ENCODE assay signal across 9 cellular contexts in the genomic region with DNA sequence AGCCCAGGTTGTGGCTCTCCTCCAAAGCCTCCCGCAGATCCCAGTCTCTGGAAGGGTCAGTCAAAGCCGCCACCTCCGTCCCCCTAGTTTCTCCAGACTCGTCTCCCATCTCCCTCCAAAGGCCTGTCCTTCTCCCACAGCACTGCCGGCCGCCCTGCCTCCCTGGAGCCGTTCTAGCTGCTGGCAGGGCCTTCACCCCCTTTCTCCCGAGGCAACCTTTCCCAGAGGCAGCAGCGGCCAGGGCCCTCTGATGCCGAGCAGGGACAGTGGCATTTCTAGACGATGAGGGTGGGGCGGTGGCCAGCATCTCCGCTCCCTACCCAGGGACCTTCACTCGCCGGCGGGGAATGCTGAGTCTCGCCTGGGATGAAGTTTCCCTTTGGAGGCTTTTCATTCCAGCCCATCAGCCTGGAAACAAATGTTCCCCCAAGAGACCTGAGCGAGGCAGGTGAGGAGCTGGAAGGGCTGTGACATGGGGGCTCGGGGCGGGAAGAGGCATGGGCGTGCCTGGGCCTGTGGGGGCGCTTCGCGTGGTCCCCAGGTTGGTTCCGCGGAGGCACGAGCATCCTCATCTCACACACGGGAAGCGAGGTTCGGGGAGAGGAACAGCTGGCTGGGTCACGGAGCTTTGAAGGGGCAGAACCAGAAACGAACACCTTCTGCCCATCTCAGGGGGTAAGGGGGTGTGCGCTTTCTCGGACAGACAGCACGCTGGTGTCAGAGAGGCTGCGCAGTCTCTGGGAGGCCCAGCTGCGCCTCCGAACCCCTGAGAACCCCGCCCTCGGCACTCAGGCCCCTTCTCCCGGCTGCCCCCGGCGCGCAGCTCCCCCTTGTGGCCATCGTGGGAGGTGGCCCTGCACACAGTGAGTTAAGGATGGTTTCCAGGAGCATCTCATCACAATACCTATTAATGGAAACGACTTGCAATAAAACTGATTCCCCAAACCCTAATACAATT. TPM values are rescaled to one million over a fixed set of nuclear protein-coding genes. Genes with fewer than 3 reads are reported as not detected.
A peak's percentile ranks its signal among the peaks of the same experiment; 100 is the strongest.
DNase-seq lines count a peak whose midpoint lies in the region; ATAC-seq and TF ChIP-seq lines count a peak whose summit lies in the region.
"Had no signal": no experiment of that assay in that cellular context is flagged by ENCODE, and none has a peak within 500 bp of the region (broad histone marks: within the 10 kb centered on the region; RNA-seq: fewer than 3 reads in every experiment).

No MANE protein-coding gene starts in this region.

- DNase-seq in CD4-positive, CD25-positive, alpha-beta regulatory T cell: peak in 2 of 3 donors; percentile 20 to 29
- peak; percentile 2 to 19 for DNase-seq in Kasumi-1 (lab: John Stamatoyannopoulos, UW)
- DNase-seq in activated naive CD4-positive, alpha-beta T cell treated with anti-CD3 and anti-CD28 coated beads, Interleukin-2, amount 50 U/mL, for 16 hours: peak; percentile 37
- no peak for DNase-seq in mesothelial cell of epicardium (ENCODE audit: low spot score in 2 of 2, unreplicated experiment in 2 of 2)
- no peak for DNase-seq in NCI-H524 treated with DMSO at 0.1 percent for 48 hours (lab: John Stamatoyannopoulos, UW)
- DNase-seq in NCI-H2081 (lab: John Stamatoyannopoulos, UW): no peak

- no peaks in the 10 kb centered on the region for H3K27me3 Mint-ChIP-seq in CD4-positive, CD25-positive, alpha-beta regulatory T cell
- no peaks in the 10 kb centered on the region for H3K27me3 Mint-ChIP-seq in mesothelial cell of epicardium (ENCODE audit: low read depth)

- H3K36me3 Mint-ChIP-seq in CD4-positive, CD25-positive, alpha-beta regulatory T cell: peaks cover 15% of the 10 kb centered on the region
- no peaks in the 10 kb centered on the region for H3K36me3 Mint-ChIP-seq in mesothelial cell of epicardium
- H3K36me3 Mint-ChIP-seq: activated naive CD4-positive, alpha-beta T cell treated with anti-CD3 and anti-CD28 coated beads, Interleukin-2, amount 50 U/mL, for 72 hours had no signal

- H3K27me3 ChIP-seq in CD4-positive, CD25-positive, alpha-beta regulatory T cell (ENCODE audit: control insufficient read depth, insufficient read depth, low read length): no peaks in the 10 kb centered on the region

- no peak overlapping the region for H3K4me3 Mint-ChIP-seq in CD4-positive, CD25-positive, alpha-beta regulatory T cell
- no peak overlapping the region for H3K4me3 Mint-ChIP-seq in mesothelial cell of epicardium

- H3K36me3 ChIP-seq in CD4-positive, CD25-positive, alpha-beta regulatory T cell (ENCODE audit: control insufficient read depth, insufficient read depth, low read length): peaks cover 24% of the 10 kb centered on the region

- peak; percentile 63 for TF ChIP-seq CTCF in mesothelial cell of epicardium (IDR thresholded peaks at IDR 0.05; ENCODE audit: unreplicated experiment)

- ATAC-seq in CD4-positive, CD25-positive, alpha-beta regulatory T cell (ENCODE audit: low read depth in 2 of 2): no peak
- no peak for ATAC-seq in GM18873 (IDR thresholded peaks at IDR 0.05; ENCODE audit: low FRiP score, unreplicated experiment)
- no peak for ATAC-seq in GM21576 (IDR thresholded peaks at IDR 0.05; ENCODE audit: unreplicated experiment)

- H3K4me1 ChIP-seq in CD4-positive, CD25-positive, alpha-beta regulatory T cell (ENCODE audit: control insufficient read depth, insufficient read depth, low read length, poor library complexity, severe bottlenecking): no peaks in the 10 kb centered on the region

- H3K4me3 ChIP-seq in CD4-positive, CD25-positive, alpha-beta regulatory T cell (ENCODE audit: low read depth, low read length): no peak overlapping the region

- H3K9me3 ChIP-seq in CD4-positive, CD25-positive, alpha-beta regulatory T cell (ENCODE audit: control insufficient read depth in 2 of 2, low read length in 2 of 2): no peaks in the 10 kb centered on the region

- H3K9me3 Mint-ChIP-seq in CD4-positive, CD25-positive, alpha-beta regulatory T cell: no peaks in the 10 kb centered on the region
- no peaks in the 10 kb centered on the region for H3K9me3 Mint-ChIP-seq in mesothelial cell of epicardium
- H3K9me3 Mint-ChIP-seq: activated naive CD4-positive, alpha-beta T cell treated with anti-CD3 and anti-CD28 coated beads, Interleukin-2, amount 50 U/mL, for 72 hours had no signal

- H3K27ac ChIP-seq in CD4-positive, CD25-positive, alpha-beta regulatory T cell (ENCODE audit: insufficient read depth, low read length, poor library complexity, severe bottlenecking): no peak overlapping the region

- H3K4me1 Mint-ChIP-seq in CD4-positive, CD25-positive, alpha-beta regulatory T cell: peaks cover 0 to 5% (median 2%) of the 10 kb centered on the region in 4 donors
- no peaks in the 10 kb centered on the region for H3K4me1 Mint-ChIP-seq in mesothelial cell of epicardium

- no peak overlapping the region for H3K27ac Mint-ChIP-seq in CD4-positive, CD25-positive, alpha-beta regulatory T cell
- no peak overlapping the region for H3K27ac Mint-ChIP-seq in mesothelial cell of epicardium
- H3K27ac Mint-ChIP-seq: activated naive CD4-positive, alpha-beta T cell treated with anti-CD3 and anti-CD28 coated beads, Interleukin-2, amount 50 U/mL, for 72 hours had no signal

RNA-seq across cellular contexts. Expression of a gene that starts 18.1 kb away (rescaled TPM):
- total RNA-seq in CD4-positive, CD25-positive, alpha-beta regulatory T cell: 0.47 TPM
- polyA plus RNA-seq in CD4-positive, CD25-positive, alpha-beta regulatory T cell: under 1 TPM in 3 of 4 donors, not detected in 1; 0.31 to 0.78 (median 0.49) TPM
- total RNA-seq in mesothelial cell of epicardium: 0.38 to 0.67 TPM (median 0.59 TPM) in 3 replicates

RNA-seq across cellular contexts. Expression of a gene that starts 51.8 kb away (rescaled TPM):
- total RNA-seq in CD4-positive, CD25-positive, alpha-beta regulatory T cell: 3,495 TPM
- polyA plus RNA-seq in CD4-positive, CD25-positive, alpha-beta regulatory T cell: 1,000 to 10,000 TPM; 3,908 to 6,708 (median 5,568) TPM
- total RNA-seq in mesothelial cell of epicardium: 2,848 to 2,954 TPM (median 2,936 TPM) in 3 replicates

Comparison
In these comparisons a context has a peak if more than half of its experiments do, and no peak if none do; other contexts are left out.
1. DNase-seq: peak in CD4-positive, CD25-positive, alpha-beta regulatory T cell (2 of 3), Kasumi-1 (2 of 2) and activated naive CD4-positive, alpha-beta T cell treated with anti-CD3 and anti-CD28 coated beads, Interleukin-2, amount 50 U/mL, for 16 hours (single experiment); none in mesothelial cell of epicardium (0 of 2), NCI-H524 treated with DMSO at 0.1 percent for 48 hours (single experiment) and NCI-H2081 (0 of 2).